19 cellular contexts compared by ENCODE assay signal in the genomic region with DNA sequence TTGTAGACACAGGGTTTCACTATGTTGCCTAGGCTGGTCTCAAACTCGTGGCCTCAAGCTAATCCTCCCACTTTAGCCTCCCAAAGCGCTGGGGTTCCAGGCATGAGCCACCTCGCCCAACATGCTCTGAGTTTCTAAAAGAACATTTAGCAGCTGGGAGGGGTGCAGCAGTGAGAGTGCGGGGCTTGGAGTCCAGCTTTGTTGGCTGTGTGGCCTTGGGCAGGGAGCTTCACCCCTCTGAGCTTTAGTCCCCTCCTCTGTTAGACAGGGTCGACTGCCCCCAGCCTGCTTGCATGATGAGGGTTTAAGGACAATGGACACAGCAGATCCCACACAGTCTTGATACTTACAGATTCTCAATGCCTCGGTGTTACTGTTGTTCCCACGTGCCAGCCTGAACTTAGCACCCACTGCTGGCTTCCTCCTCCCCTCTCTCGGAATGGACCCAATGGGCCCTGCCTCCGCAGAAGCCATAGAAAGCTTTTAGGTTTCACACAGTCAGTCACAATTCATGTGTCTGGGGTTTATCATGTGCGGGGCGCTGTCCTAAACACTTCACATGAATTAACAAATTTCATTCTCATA. TPM values are rescaled to one million over a fixed set of nuclear protein-coding genes. Genes with fewer than 3 reads are reported as not detected.
DNase-seq lines count a peak whose midpoint lies in the region; ATAC-seq, FAIRE-seq and TF ChIP-seq lines count a peak whose summit lies in the region.
"Had no signal": no experiment of that assay in that cellular context is flagged by ENCODE, and none has a peak within 500 bp of the region (broad histone marks: within the 10 kb centered on the region; RNA-seq: fewer than 3 reads in every experiment).

No MANE protein-coding gene starts in this region.

- CTCF ChIA-PET in H1 (lab: Charles Lee; ENCODE audit: partially characterized antibody): interaction anchor here (3.5 kb wide), 1 partner anchor 20 kb away, joined by 18 read pairs; no protein-coding TSS in a partner anchor

- H3K4me3 Mint-ChIP-seq in H9: no peak overlapping the region
- peak overlapping the region; percentile 46 for H3K4me3 Mint-ChIP-seq in neural progenitor cell

- H3K9ac ChIP-seq in H9 (ENCODE audit: extremely low read depth, insufficient read length, low read length): no peak overlapping the region
- no peak overlapping the region for H3K9ac ChIP-seq in H1 (replicated peaks in 1 of 4; ENCODE audit: extremely low read depth in 1 of 4, low read depth in 3 of 4, low read length in 3 of 4)
- H3K9ac ChIP-seq in neural progenitor cell: no peak overlapping the region
- H3K9ac ChIP-seq: KMS-11 had no signal

- H4K8ac ChIP-seq in H9 (replicated peaks; ENCODE audit: insufficient read length, low read depth, low read length) (no peak overlapping the region), H1 (ENCODE audit: extremely low read depth, insufficient read depth, low read length) (no peak overlapping the region)

- H3K4me3 ChIP-seq in H1 (ENCODE audit: extremely low read depth in 1 of 4, insufficient read depth in 2 of 4, low read depth in 3 of 4, low read length in 4 of 4): no peak overlapping the region
- H3K4me3 ChIP-seq in neural progenitor cell: no peak overlapping the region
- no peak overlapping the region for H3K4me3 ChIP-seq in heart right ventricle
- H3K4me3 ChIP-seq: Peyer's patch had no signal

- no peaks in the 10 kb centered on the region for H4K20me1 ChIP-seq in H9 (ENCODE audit: control insufficient read depth, insufficient read depth, insufficient read length)
- no peaks in the 10 kb centered on the region for H4K20me1 ChIP-seq in H1 (replicated peaks in 1 of 2; ENCODE audit: control insufficient read depth in 1 of 2, insufficient read depth in 2 of 2, low read length in 2 of 2)
- no peaks in the 10 kb centered on the region for H4K20me1 ChIP-seq in neural progenitor cell (ENCODE audit: low read depth)

- H4K5ac ChIP-seq in H9 (ENCODE audit: insufficient read length, low read depth, low read length) (no peak overlapping the region), H1 (ENCODE audit: insufficient read length, low read depth, low read length) (no peak overlapping the region)

- H3K4me2 ChIP-seq in H9 (ENCODE audit: insufficient read depth, insufficient read length, low read length) (no peak overlapping the region), H1 (ENCODE audit: insufficient read depth in 1 of 2, low read depth in 2 of 2, low read length in 2 of 2) (no peak overlapping the region), neural progenitor cell (no peak overlapping the region)
- H3K4me2 ChIP-seq: KMS-11 had no signal

- H3K14ac ChIP-seq in H9 (ENCODE audit: insufficient read depth, low read length) (no peak overlapping the region), H1 (ENCODE audit: insufficient read length) (no peak overlapping the region)

- TF ChIP-seq RAD21 in H1 (IDR thresholded peaks at IDR 0.05 in 1 of 2, conservative IDR thresholded peaks at IDR 0.05 in 1 of 2; ENCODE audit: low read depth in 2 of 2, low read length in 2 of 2): no peak

- H3K27me3 Mint-ChIP-seq in H9 (ENCODE audit: low read depth): peaks cover 3% of the 10 kb centered on the region; the same call in 1 of the 2 replicates
- H3K27me3 Mint-ChIP-seq in neural progenitor cell (ENCODE audit: insufficient read depth, low read depth): peaks cover 8% of the 10 kb centered on the region

- H4K91ac ChIP-seq in H9 (ENCODE audit: insufficient read length, low read depth, low read length): no peak overlapping the region
- peak overlapping the region; percentile 25 for H4K91ac ChIP-seq in H1 (replicated peaks; ENCODE audit: insufficient read length, low read length)

- no peak for ATAC-seq in heart right ventricle
- ATAC-seq: HCT116, Right ventricle myocardium inferior had no signal

- no peak for TF ChIP-seq CTCF in 22Rv1 (IDR thresholded peaks at IDR 0.05)
- no peak for TF ChIP-seq CTCF in H9 (conservative IDR thresholded peaks at IDR 0.05)
- no peak for TF ChIP-seq CTCF in H1 (IDR thresholded peaks at IDR 0.05; ENCODE audit: control extremely low read depth in 1 of 3, insufficient read depth in 1 of 3, low read depth in 1 of 3, low read length in 3 of 3)
- no peak for TF ChIP-seq CTCF in neural progenitor cell (IDR thresholded peaks at IDR 0.05)
- no peak for TF ChIP-seq CTCF in heart right ventricle (IDR thresholded peaks at IDR 0.05)

- H2BK5ac ChIP-seq in H9 (ENCODE audit: insufficient read length, low read length) (no peak overlapping the region), H1 (ENCODE audit: low read depth, low read length) (no peak overlapping the region)

- H3T11ph ChIP-seq in H9 (ENCODE audit: low read length): no peak overlapping the region

- H3K79me1 ChIP-seq in H9 (ENCODE audit: insufficient read depth, low read depth, low read length, poor library complexity, severe bottlenecking) (no peaks in the 10 kb centered on the region), H1 (ENCODE audit: low read depth, low read length) (no peaks in the 10 kb centered on the region)

- H3K9me3 ChIP-seq in H9 (ENCODE audit: control insufficient read depth, low read depth, low read length): no peaks in the 10 kb centered on the region
- H3K9me3 ChIP-seq in H1 (ENCODE audit: insufficient read depth in 2 of 2, low read depth in 1 of 2, low read length in 1 of 2): no peaks in the 10 kb centered on the region
- no peaks in the 10 kb centered on the region for H3K9me3 ChIP-seq in neural progenitor cell (ENCODE audit: low read depth)
- no peaks in the 10 kb centered on the region for H3K9me3 ChIP-seq in heart right ventricle
- H3K9me3 ChIP-seq: Caco-2, Peyer's patch had no signal

- peak; percentile 20 for DNase-seq in H9
- no peak for DNase-seq in H1 (ENCODE audit: low read depth in 1 of 2, low spot score in 2 of 2)
- no peak for DNase-seq in neural progenitor cell (ENCODE audit: low spot score)
- no peak for DNase-seq in DMS53 treated with DMSO at 0.1 percent for 48 hours (lab: John Stamatoyannopoulos, UW; ENCODE audit: unreplicated experiment)
- no peak for DNase-seq in UCSD-AML1 (lab: John Stamatoyannopoulos, UW; ENCODE audit: unreplicated experiment)
- DNase-seq in heart right ventricle: no peak
- DNase-seq in COR-L47 (lab: John Stamatoyannopoulos, UW): no peak
- DNase-seq: NCI-H1092 treated with DMSO at 0.1 percent for 48 hours, NCI-H1694, NCI-H524 treated with DMSO at 0.1 percent for 48 hours had no signal

- H3K79me2 ChIP-seq in H9 (ENCODE audit: insufficient read depth, low read length): no peaks in the 10 kb centered on the region
- H3K79me2 ChIP-seq in H1 (ENCODE audit: control insufficient read depth in 1 of 2, insufficient read depth in 2 of 2, low read length in 2 of 2): no peaks in the 10 kb centered on the region
- no peaks in the 10 kb centered on the region for H3K79me2 ChIP-seq in neural progenitor cell (ENCODE audit: low read depth)

- H3K4me1 Mint-ChIP-seq in H9 (peaks cover 26 to 34% of the 10 kb centered on the region in 2 experiments), neural progenitor cell (peaks cover 23% of the 10 kb centered on the region)

- H3K23ac ChIP-seq in H9 (ENCODE audit: insufficient read length, low read depth, low read length): no peak overlapping the region
- H3K23ac ChIP-seq in H1 (ENCODE audit: insufficient read length): no peak overlapping the region

- H3K36me3 ChIP-seq in H1 (ENCODE audit: control insufficient read depth in 2 of 4, insufficient read depth in 4 of 4, low read length in 3 of 4): no peaks in the 10 kb centered on the region
- H3K36me3 ChIP-seq in neural progenitor cell: no peaks in the 10 kb centered on the region
- H3K36me3 ChIP-seq in heart right ventricle: no peaks in the 10 kb centered on the region
- H3K36me3 ChIP-seq: Peyer's patch had no signal

- TF ChIP-seq POLR2A in H1 (IDR thresholded peaks at IDR 0.05; ENCODE audit: control extremely low read depth in 1 of 2, low read depth in 2 of 2, low read length in 2 of 2): no peak

- POLR2A ChIA-PET in H1 (lab: Charles Lee; ENCODE audit: partially characterized antibody): no interaction called here

- no peak overlapping the region for H3K18ac ChIP-seq in H9 (ENCODE audit: insufficient read length, low read depth, low read length)
- H3K18ac ChIP-seq in H1 (ENCODE audit: extremely low read depth, low read length): no peak overlapping the region

- H3K27ac ChIP-seq in 22Rv1 (peak overlapping the region; percentile 34), H9 (ENCODE audit: insufficient read length, low read depth, low read length) (no peak overlapping the region), H1 (ENCODE audit: low read depth, low read length) (no peak overlapping the region), neural progenitor cell (no peak overlapping the region), heart right ventricle (no peak overlapping the region)
- H3K27ac ChIP-seq: HL-60, KMS-11 had no signal

- H3K27ac Mint-ChIP-seq in H9: peak overlapping the region in 1 of 3 experiments; percentile 23; a peak in 1 of 7 replicates
- peak overlapping the region; percentile 91 for H3K27ac Mint-ChIP-seq in neural progenitor cell

- FAIRE-seq in H1 (lab: Jason Lieb, UNC): no peak
- FAIRE-seq: A204.1, HTR-8/SVneo had no signal

- peaks cover 8% of the 10 kb centered on the region for H3F3A ChIP-seq in neural progenitor cell (ENCODE audit: low read depth)

- no peak overlapping the region for H2BK20ac ChIP-seq in H9 (ENCODE audit: low read depth, low read length, poor library complexity, severe bottlenecking)
- no peak overlapping the region for H2BK20ac ChIP-seq in H1 (ENCODE audit: low read length)

- H2AFZ ChIP-seq in H9 (ENCODE audit: low read length) (no peak overlapping the region), H1 (ENCODE audit: low read length) (peak overlapping the region; percentile 83; the same call in 1 of the 2 replicates), neural progenitor cell (replicated peaks) (no peak overlapping the region)

- H2BK120ac ChIP-seq in H9 (ENCODE audit: low read depth, low read length, poor library complexity, severe bottlenecking) (no peak overlapping the region), H1 (replicated peaks; ENCODE audit: low read depth, low read length) (no peak overlapping the region)

- no peaks in the 10 kb centered on the region; a peak in 1 of 7 replicates for H3K36me3 Mint-ChIP-seq in H9 (ENCODE audit: insufficient read depth in 1 of 3, low read depth in 3 of 3)
- no peaks in the 10 kb centered on the region for H3K36me3 Mint-ChIP-seq in neural progenitor cell

- H2BK15ac ChIP-seq in H9 (ENCODE audit: low read depth, low read length) (no peak overlapping the region), H1 (ENCODE audit: low read length) (no peak overlapping the region)

- intact Hi-C loops in heart right ventricle (cut with DNase I): loop anchor here in 1 of 10 donors (10.0 kb wide), 1 partner anchor 48 kb away; no protein-coding TSS in a partner anchor

- H3K56ac ChIP-seq in H9 (ENCODE audit: insufficient read length, low read depth, low read length) (no peak overlapping the region), H1 (replicated peaks; ENCODE audit: insufficient read length, low read depth, low read length) (no peak overlapping the region)

- no peak overlapping the region for H3K4ac ChIP-seq in H9 (ENCODE audit: low read depth, low read length)
- H3K4ac ChIP-seq in H1 (replicated peaks; ENCODE audit: insufficient read length, low read depth, low read length): no peak overlapping the region

- no peaks in the 10 kb centered on the region; a peak in 1 of 5 replicates for H3K9me3 Mint-ChIP-seq in H9
- no peaks in the 10 kb centered on the region for H3K9me3 Mint-ChIP-seq in neural progenitor cell

- no peaks in the 10 kb centered on the region for H3K23me2 ChIP-seq in H9 (ENCODE audit: insufficient read length, low read depth, low read length, poor library complexity, severe bottlenecking)
- no peaks in the 10 kb centered on the region for H3K23me2 ChIP-seq in H1 (ENCODE audit: low read depth, low read length)

- H3K27me3 ChIP-seq in H9 (ENCODE audit: insufficient read depth, low read length) (no peaks in the 10 kb centered on the region), H1 (replicated peaks in 1 of 4; ENCODE audit: control insufficient read depth in 3 of 4, extremely low read depth in 1 of 4, insufficient read depth in 3 of 4, low read length in 3 of 4) (no peaks in the 10 kb centered on the region), neural progenitor cell (no peaks in the 10 kb centered on the region), heart right ventricle (no peaks in the 10 kb centered on the region)
- H3K27me3 ChIP-seq: Peyer's patch had no signal

- peaks cover 4% of the 10 kb centered on the region; the same call in 1 of the 2 replicates for H3K4me1 ChIP-seq in H9 (ENCODE audit: insufficient read depth, low read length)
- H3K4me1 ChIP-seq in H1 (replicated peaks in 1 of 4; ENCODE audit: control insufficient read depth in 3 of 4, insufficient read depth in 4 of 4, low read length in 3 of 4): peaks cover 3 to 13% (median 9%) of the 10 kb centered on the region in 4 experiments
- peaks cover 13% of the 10 kb centered on the region for H3K4me1 ChIP-seq in neural progenitor cell
- peaks cover 12 to 41% (median 26%) of the 10 kb centered on the region in 9 donors for H3K4me1 ChIP-seq in heart right ventricle

- no peak for TF ChIP-seq EP300 in H1 (IDR thresholded peaks at IDR 0.05; ENCODE audit: borderline replicate concordance in 1 of 2, low read depth in 2 of 2, low read length in 2 of 2)

- no CpG with 5 or more reads among the region's 11 CpGs for WGBS in H9 (ENCODE audit: extremely low coverage, insufficient read length, low lambda C conversion rate)
- WGBS in H1 (ENCODE audit: extremely low coverage in 1 of 2, insufficient coverage in 1 of 2, insufficient read length in 1 of 2, insufficient replicate concordance in 2 of 2, low coverage in 1 of 2, low lambda C conversion rate in 2 of 2, missing lambda C conversion rate in 1 of 2), 2 experiments: 92% methylated on average over 11 of the region's 11 CpGs; no CpG with 5 or more reads in 1 of the 2 experiments
- WGBS in heart right ventricle, 2 donors: 87 to 92% methylated on average over 11 of the region's 11 CpGs

- H2AK5ac ChIP-seq in H9 (ENCODE audit: insufficient read length, low read length) (no peak overlapping the region), H1 (ENCODE audit: low read depth, low read length) (no peak overlapping the region)

- H2BK12ac ChIP-seq in H9 (ENCODE audit: insufficient read length, low read depth, low read length): no peak overlapping the region
- H2BK12ac ChIP-seq in H1 (ENCODE audit: low read depth, low read length): no peak overlapping the region

RNA-seq across cellular contexts. Expression of a gene that starts 54.6 kb away (rescaled TPM):
- total RNA-seq in H9 (2021): 251 and 255 TPM in 2 replicates
- 213 and 238 TPM in 2 replicates for total RNA-seq in H1 (2021; fragmentation: NEBNext Ultra II Directional; extraction: Animal tissue kit (Norgen Biotek cat#: 25700))
- polyA plus RNA-seq in H1 (2011; rRNA removed): 92.9 and 180 TPM in 2 replicates
- 183 TPM for polyA plus RNA-seq in H1 (2011; cell fraction: cytosol; rRNA removed)
- polyA plus RNA-seq in H1 (2011; cell fraction: nucleus; rRNA removed): 59.5 TPM
- polyA plus RNA-seq in H1 (2012, experiment 1 of 2): 210 to 233 TPM (median 218 TPM) in 4 replicates
- polyA plus RNA-seq in H1 (2012, experiment 2 of 2): 151 TPM
- polyA plus RNA-seq in H1 (2013, experiment 1 of 2): 292 TPM
- 312 TPM for polyA plus RNA-seq in H1 (2013, experiment 2 of 2)
- polyA minus RNA-seq in H1 (2011; rRNA and poly(A)+ RNA removed): 79.4 and 149 TPM in 2 replicates
- 56.1 TPM for polyA minus RNA-seq in H1 (2011; cell fraction: cytosol; rRNA and poly(A)+ RNA removed)
- 61.1 TPM for polyA minus RNA-seq in H1 (2011; cell fraction: nucleus; rRNA and poly(A)+ RNA removed)
- total RNA-seq in neural progenitor cell (ENCODE audit: low replicate concordance): 241 and 344 TPM in 2 replicates
- total RNA-seq in heart right ventricle: 100 to 1,000 TPM; 150 to 228 (median 166) TPM
- 100 to 1,000 TPM in 1 of 2 donors, 10 to 100 TPM in 1; 92.3 to 233 TPM for polyA plus RNA-seq in heart right ventricle

RNA-seq across cellular contexts. Expression of a gene that starts 57.7 kb away (rescaled TPM):
- 38.4 and 39.1 TPM in 2 replicates for total RNA-seq in H9 (2021)
- total RNA-seq in H1 (2021; fragmentation: NEBNext Ultra II Directional; extraction: Animal tissue kit (Norgen Biotek cat#: 25700)): 24.4 and 25.9 TPM in 2 replicates
- 49.7 and 59.5 TPM in 2 replicates for polyA plus RNA-seq in H1 (2011; rRNA removed)
- 41.5 TPM for polyA plus RNA-seq in H1 (2011; cell fraction: cytosol; rRNA removed)
- 100 TPM for polyA plus RNA-seq in H1 (2011; cell fraction: nucleus; rRNA removed)
- 29.4 to 34.3 TPM (median 31.5 TPM) in 4 replicates for polyA plus RNA-seq in H1 (2012, experiment 1 of 2)
- 38.2 TPM for polyA plus RNA-seq in H1 (2012, experiment 2 of 2)
- 18.4 TPM for polyA plus RNA-seq in H1 (2013, experiment 1 of 2)
- 18.3 TPM for polyA plus RNA-seq in H1 (2013, experiment 2 of 2)
- 54.4 and 66.5 TPM in 2 replicates for polyA minus RNA-seq in H1 (2011; rRNA and poly(A)+ RNA removed)
- 24.7 TPM for polyA minus RNA-seq in H1 (2011; cell fraction: cytosol; rRNA and poly(A)+ RNA removed)
- polyA minus RNA-seq in H1 (2011; cell fraction: nucleus; rRNA and poly(A)+ RNA removed): 105 TPM
- total RNA-seq in neural progenitor cell (ENCODE audit: low replicate concordance): 26.4 and 31.6 TPM in 2 replicates
- 10 to 100 TPM; 41.0 to 98.5 (median 58.7) TPM for total RNA-seq in heart right ventricle
- polyA plus RNA-seq in heart right ventricle: 10 to 100 TPM; 73.7 to 88.4 TPM
